In genomic region chr22:21951931-21952465, GRCh38 we compare ENCODE assay signal across 8 cellular contexts. TPM values are rescaled to one million over a fixed set of nuclear protein-coding genes. Genes with fewer than 3 reads are reported as not detected.
DNase-seq lines count a peak whose midpoint lies in the region; ATAC-seq and TF ChIP-seq lines count a peak whose summit lies in the region.

No MANE protein-coding gene starts in this region.

- H3K36me3 ChIP-seq in GM23248 (ENCODE audit: low read depth): no peaks in the 10 kb centered on the region
- no peaks in the 10 kb centered on the region for H3K36me3 ChIP-seq in SU-DHL-6 (ENCODE audit: low read length)
- peaks cover 0 to 2% of the 10 kb centered on the region in 2 donors for H3K36me3 ChIP-seq in lung (ENCODE audit: control insufficient read depth in 2 of 2, insufficient read depth in 2 of 2, low read length in 2 of 2)
- no peaks in the 10 kb centered on the region for H3K36me3 ChIP-seq in thoracic aorta

- H3K27me3 ChIP-seq in GM23248 (replicated peaks; ENCODE audit: insufficient read depth) (no peaks in the 10 kb centered on the region), SU-DHL-6 (ENCODE audit: low read length) (no peaks in the 10 kb centered on the region), dorsolateral prefrontal cortex (no peaks in the 10 kb centered on the region), lung (ENCODE audit: control insufficient read depth, insufficient read depth) (no peaks in the 10 kb centered on the region), thoracic aorta (replicated peaks; ENCODE audit: insufficient read depth) (no peaks in the 10 kb centered on the region)

- TF ChIP-seq CTCF in AG04449 (IDR thresholded peaks at IDR 0.05; ENCODE audit: insufficient read depth, low read length, missing control alignments): no peak
- TF ChIP-seq CTCF in SU-DHL-6 (IDR thresholded peaks at IDR 0.05; ENCODE audit: insufficient read depth, low read length, poor library complexity, severe bottlenecking): no peak
- TF ChIP-seq CTCF in dorsolateral prefrontal cortex (IDR thresholded peaks at IDR 0.05 in 54 of 56, conservative IDR thresholded peaks at IDR 0.05 in 2 of 56; ENCODE audit: low read depth in 1 of 56, partially characterized antibody in 56 of 56): no peak
- no peak for TF ChIP-seq CTCF in lung (IDR thresholded peaks at IDR 0.05; ENCODE audit: control extremely low read depth, extremely low read depth)
- TF ChIP-seq CTCF in thoracic aorta (IDR thresholded peaks at IDR 0.05): no peak

- H3K9me2 ChIP-seq in GM23248 (ENCODE audit: insufficient read depth): no peaks in the 10 kb centered on the region
- no peaks in the 10 kb centered on the region for H3K9me2 ChIP-seq in SU-DHL-6 (replicated peaks; ENCODE audit: insufficient read depth, low read length)

- no peak overlapping the region for H3K27ac ChIP-seq in GM23248
- no peak overlapping the region for H3K27ac ChIP-seq in SU-DHL-6 (ENCODE audit: low read depth, low read length)
- H3K27ac ChIP-seq in dorsolateral prefrontal cortex: peak overlapping the region in 17 of 59 donors; percentile 14 to 88 (median 53)
- peak overlapping the region; percentile 5 to 92 for H3K27ac ChIP-seq in lung (ENCODE audit: low read depth in 1 of 2, low read length in 1 of 2)
- peak overlapping the region in 1 of 2 donors; percentile 44 for H3K27ac ChIP-seq in thoracic aorta

- H3K79me2 ChIP-seq in GM23248 (ENCODE audit: insufficient read depth): peaks cover 47% of the 10 kb centered on the region
- H3K79me2 ChIP-seq in SU-DHL-6 (ENCODE audit: insufficient read depth, low read length): no peaks in the 10 kb centered on the region

- DNase-seq in AG04449 (ENCODE audit: low read depth, low spot score) (no peak), GM23248 (peak; percentile 76), dorsolateral prefrontal cortex (peak in 2 of 10 donors; percentile 31 to 72), lung (ENCODE audit: low spot score) (no peak), thoracic aorta (ENCODE audit: low spot score) (no peak)

- POLR2A ChIA-PET in AG04449 (lab: Yijun Ruan, JAX): interaction anchor here (1.5 to 2.0 kb wide), 2 partner anchors 11 to 14 kb away, joined by 4 to 6 read pairs; no protein-coding TSS in a partner anchor

- peak overlapping the region; percentile 82 for H3K4me3 ChIP-seq in AG04449 (ENCODE audit: low read depth, low read length)
- H3K4me3 ChIP-seq in GM23248: peak overlapping the region; percentile 83
- H3K4me3 ChIP-seq in SU-DHL-6 (ENCODE audit: insufficient read depth, low read length, poor library complexity, severe bottlenecking): peak overlapping the region; percentile 69
- H3K4me3 ChIP-seq in dorsolateral prefrontal cortex: peak overlapping the region; percentile 44 to 80 (median 68)
- H3K4me3 ChIP-seq in lung: peak overlapping the region; percentile 91
- H3K4me3 ChIP-seq in thoracic aorta: peak overlapping the region; percentile 85

- intact Hi-C loops in dorsolateral prefrontal cortex (cut with DNase I): loop anchor here (2.0 to 5.0 kb wide), 4 partner anchors 13 to 239 kb away; partner anchors contain the start of genes MAPK1 (in 1 of the 2) and YPEL1 (in 1 of the 2)

- in situ Hi-C loops in GM23248 (cut with MboI): no loop called here

- peaks cover 12% of the 10 kb centered on the region for H3F3A ChIP-seq in GM23248 (ENCODE audit: insufficient read depth)
- H3F3A ChIP-seq in SU-DHL-6 (ENCODE audit: insufficient read depth): no peaks in the 10 kb centered on the region

- ATAC-seq in lung (ENCODE audit: insufficient read depth, low FRiP score) (no peak), thoracic aorta (ENCODE audit: insufficient number of reproducible peaks, low FRiP score, low read depth) (no peak), GM21717 (IDR thresholded peaks at IDR 0.05; ENCODE audit: unreplicated experiment) (no peak), GM19395 (IDR thresholded peaks at IDR 0.05; ENCODE audit: unreplicated experiment) (no peak)

- H3K9ac ChIP-seq in GM23248 (peak overlapping the region; percentile 76), SU-DHL-6 (ENCODE audit: low read length) (peak overlapping the region; percentile 61)

- WGBS in GM23248 (ENCODE audit: low coverage in 1 of 2, low lambda C conversion rate in 2 of 2, missing lambda C conversion rate in 2 of 2), 2 experiments: 2 to 8% methylated on average over 23 to 29 of the region's 29 CpGs
- 2 to 7% methylated on average over 29 of the region's 29 CpGs for WGBS in lung, 2 donors

- H3K9me3 ChIP-seq in GM23248 (ENCODE audit: low read depth): no peaks in the 10 kb centered on the region
- no peaks in the 10 kb centered on the region for H3K9me3 ChIP-seq in SU-DHL-6 (ENCODE audit: insufficient read depth, low read length)
- H3K9me3 ChIP-seq in lung (ENCODE audit: control insufficient read depth in 2 of 2, insufficient read depth in 1 of 2, low read length in 1 of 2): no peaks in the 10 kb centered on the region
- H3K9me3 ChIP-seq in thoracic aorta: no peaks in the 10 kb centered on the region

- H3K4me2 ChIP-seq in GM23248 (ENCODE audit: unreplicated experiment) (peak overlapping the region; percentile 82), SU-DHL-6 (ENCODE audit: low read depth, low read length, poor library complexity, severe bottlenecking) (peak overlapping the region; percentile 65)

- H2AFZ ChIP-seq in GM23248 (peak overlapping the region; percentile 76), SU-DHL-6 (ENCODE audit: low read depth, low read length, severe bottlenecking) (peak overlapping the region; percentile 48)

- H4K20me1 ChIP-seq in GM23248 (ENCODE audit: insufficient read depth): no peaks in the 10 kb centered on the region
- no peaks in the 10 kb centered on the region for H4K20me1 ChIP-seq in SU-DHL-6 (ENCODE audit: low read depth, low read length)

- H3K4me1 ChIP-seq in GM23248 (ENCODE audit: insufficient read depth): peaks cover 10% of the 10 kb centered on the region
- H3K4me1 ChIP-seq in lung (ENCODE audit: control insufficient read depth in 2 of 2, insufficient read depth in 2 of 2, low read length in 2 of 2): peaks cover 0 to 11% of the 10 kb centered on the region in 2 donors
- H3K4me1 ChIP-seq in thoracic aorta (ENCODE audit: control insufficient read depth in 1 of 2, low read depth in 2 of 2): peaks cover 16 to 22% of the 10 kb centered on the region in 2 donors

- CTCF ChIA-PET in AG04449 (lab: Yijun Ruan, JAX): interaction anchor here (0.7 to 20.0 kb wide), 22 partner anchors 11 to 286 kb away, joined by 3 to 268 read pairs (median 5); partner anchors contain the start of genes PPIL2 and TOP3B

RNA-seq across cellular contexts. Expression of gene PPM1F, which starts 0.7 kb away (rescaled TPM):
- total RNA-seq in GM23248 (2014; rRNA removed; shearing (Covaris generic)): 37.8 and 41.6 TPM in 2 replicates
- polyA plus RNA-seq in GM23248 (2016; fragmentation: Nextera tagmentation; extraction: Ambion mirVana): 15.1 and 17.6 TPM in 2 replicates
- 10 to 100 TPM; 22.1 to 52.4 (median 37.5) TPM for total RNA-seq in dorsolateral prefrontal cortex
- total RNA-seq in lung: 10 to 100 TPM; 32.2 to 62.4 TPM
- 10 to 100 TPM; 25.8 to 32.9 TPM for polyA plus RNA-seq in lung
- 10 to 100 TPM; 37.0 to 45.9 TPM for total RNA-seq in thoracic aorta

RNA-seq across cellular contexts. Expression of gene TOP3B, which starts 30.6 kb away (rescaled TPM):
- total RNA-seq in GM23248 (2014; rRNA removed; shearing (Covaris generic)): 9.2 and 16.0 TPM in 2 replicates
- polyA plus RNA-seq in GM23248 (2016; fragmentation: Nextera tagmentation; extraction: Ambion mirVana): 11.6 and 12.9 TPM in 2 replicates
- total RNA-seq in dorsolateral prefrontal cortex: 10 to 100 TPM; 16.8 to 59.9 (median 32.5) TPM
- total RNA-seq in lung: 10 to 100 TPM; 30.5 to 34.2 TPM
- polyA plus RNA-seq in lung: 10 to 100 TPM; 11.9 to 15.5 TPM
- 10 to 100 TPM; 26.0 to 40.4 TPM for total RNA-seq in thoracic aorta

Comparison
In these comparisons a context has a peak if more than half of its experiments do, and no peak if none do; other contexts are left out.
1. H3K27ac ChIP-seq: peak in lung (2 of 2); none in GM23248 (single experiment) and SU-DHL-6 (single experiment).
2. Peak in every context shown above with its lines, with median percentiles within 50 percentile points of each other: H3K4me3 ChIP-seq.